In genomic region chr22:26887456-26887855, GRCh38 we compare ENCODE assay signal across 13 cellular contexts.
DNase-seq lines count a peak whose midpoint lies in the region; ATAC-seq lines count a peak whose summit lies in the region.
"Had no signal": no experiment of that assay in that cellular context is flagged by ENCODE, and none has a peak within 500 bp of the region (broad histone marks: within the 10 kb centered on the region; RNA-seq: fewer than 3 reads in every experiment).

No MANE protein-coding gene starts in this region.

- DNase-seq in HT1080 (ENCODE audit: low read depth) = peak; percentile 17
- peak; percentile 83 for DNase-seq in dedifferentiated amniotic fluid mesenchymal stem cell (ENCODE audit: extremely low spot score)
- DNase-seq in kidney glomerular epithelial cell (lab: John Stamatoyannopoulos, UW) = peak; percentile 91
- DNase-seq in OCI-M2 (lab: John Stamatoyannopoulos, UW; ENCODE audit: unreplicated experiment) = no peak
- no peak for DNase-seq in NCI-H2196 treated with DMSO at 0.1 percent for 48 hours (lab: John Stamatoyannopoulos, UW; ENCODE audit: unreplicated experiment)
- no peak for DNase-seq in activated CD4-positive, alpha-beta T cell treated with anti-CD3 and anti-CD28 coated beads for 4 hours
- DNase-seq: activated CD8-positive, alpha-beta memory T cell treated with anti-CD3 and anti-CD28 coated beads for 24 hours; KG1; NCI-H345; ovary had no signal

- no peaks in the 10 kb centered on the region for H3K36me3 ChIP-seq in ACC112 (ENCODE audit: insufficient read depth, low read length)
- H3K36me3 ChIP-seq: BLaER1 treated with 17β-estradiol and CSF1 and Interleukin-3, amounts not matched to agents 10 nM and 100 nM; ovary had no signal

- H3K27me3 ChIP-seq in ACC112 (ENCODE audit: insufficient read depth, low read length) = no peaks in the 10 kb centered on the region
- H3K27me3 ChIP-seq: BLaER1 treated with 17β-estradiol and CSF1 and Interleukin-3, amounts not matched to agents 10 nM and 100 nM; ovary had no signal

- no peak overlapping the region for H3K4me3 ChIP-seq in ACC112 (ENCODE audit: low read depth, low read length)
- H3K4me3 ChIP-seq: BLaER1 treated with 17β-estradiol and CSF1 and Interleukin-3, amounts not matched to agents 10 nM and 100 nM; ovary had no signal

- peaks cover 12% of the 10 kb centered on the region for H3K4me1 ChIP-seq in ACC112 (ENCODE audit: control insufficient read depth, insufficient read depth, low read length, unreplicated experiment)

- 0 out of 2 replicates have a peak overlapping the region, but pooled peaks have one; percentile 29 for H3K27ac ChIP-seq in ACC112 (ENCODE audit: low read depth, low read length)
- H3K27ac ChIP-seq: BLaER1 treated with 17β-estradiol and CSF1 and Interleukin-3, amounts not matched to agents 10 nM and 100 nM; ovary had no signal

- ATAC-seq in GM19324 (IDR thresholded peaks at IDR 0.05; ENCODE audit: low FRiP score, unreplicated experiment) = no peak

- no peaks in the 10 kb centered on the region for H3K79me2 ChIP-seq in ACC112 (ENCODE audit: control insufficient read depth, insufficient read depth, low read length, unreplicated experiment)

- H2AFZ ChIP-seq in ACC112 (ENCODE audit: low read length, unreplicated experiment) = no peak overlapping the region

Comparison
In these comparisons a context has a peak if more than half of its experiments do, and no peak if none do; other contexts are left out.
1. DNase-seq: peak in HT1080 (single experiment), dedifferentiated amniotic fluid mesenchymal stem cell (single experiment) and kidney glomerular epithelial cell (single experiment); none in OCI-M2 (single experiment), NCI-H2196 treated with DMSO at 0.1 percent for 48 hours (single experiment) and activated CD4-positive, alpha-beta T cell treated with anti-CD3 and anti-CD28 coated beads for 4 hours (0 of 2).